In genomic region chr9:77952641-77953341, GRCh38 we compare ENCODE assay signal across 14 cellular contexts.
DNase-seq lines count a peak whose midpoint lies in the region; ATAC-seq, FAIRE-seq and TF ChIP-seq lines count a peak whose summit lies in the region.
"Had no signal": no experiment of that assay in that cellular context is flagged by ENCODE, and none has a peak within 500 bp of the region (broad histone marks: within the 10 kb centered on the region; RNA-seq: fewer than 3 reads in every experiment).

No MANE protein-coding gene starts in this region.

- H3K9me3 ChIP-seq in A549 (no peaks in the 10 kb centered on the region), lower lobe of right lung (no peaks in the 10 kb centered on the region)
- H3K9me3 ChIP-seq: testis had no signal

- H3K27me3 ChIP-seq in lower lobe of right lung (ENCODE audit: low read depth): no peaks in the 10 kb centered on the region
- H3K27me3 ChIP-seq: testis had no signal

- no peak for FAIRE-seq in A549 (lab: Jason Lieb, UNC)
- FAIRE-seq in D721Med (lab: Jason Lieb, UNC): no peak
- FAIRE-seq: small intestine, TTC549 had no signal

- DNase-seq in A549 (ENCODE audit: low read depth in 1 of 2, low spot score in 1 of 2) (no peak), LHCN-M2 (ENCODE audit: low read depth) (peak; percentile 54), cardiac fibroblast (ENCODE audit: low read depth in 2 of 2) (peak; percentile 69 to 72), lower lobe of right lung (no peak), D721Med (ENCODE audit: insufficient read length, low spot score) (no peak), NK-92 (lab: John Stamatoyannopoulos, UW; ENCODE audit: unreplicated experiment) (no peak)
- no peak for DNase-seq in NK-92 treated with Interleukin-12 subunit alpha and Interleukin-12 subunit beta, amount 100 ng/mL, for 24 hours (lab: John Stamatoyannopoulos, UW)
- DNase-seq: activated naive CD4-positive, alpha-beta T cell; hypothalamus; Kasumi-1; small intestine; testis had no signal

- no peaks in the 10 kb centered on the region for H3K36me3 ChIP-seq in lower lobe of right lung

- POLR2A ChIA-PET in A549 (lab: Yijun Ruan, JAX): no interaction called here

- no peak for TF ChIP-seq RAD21 in A549 (conservative IDR thresholded peaks at IDR 0.05 in 1 of 2, IDR thresholded peaks at IDR 0.05 in 1 of 2)

- TF ChIP-seq CTCF in A549 (IDR thresholded peaks at IDR 0.05): no peak
- no peak for TF ChIP-seq CTCF in cardiac fibroblast (IDR thresholded peaks at IDR 0.05; ENCODE audit: low read depth, low read length)
- no peak for TF ChIP-seq CTCF in lower lobe of right lung (IDR thresholded peaks at IDR 0.05)
- no peak for TF ChIP-seq CTCF in D721Med (IDR thresholded peaks at IDR 0.05; ENCODE audit: insufficient read depth, missing control alignments)

- TF ChIP-seq EP300 in A549 (IDR thresholded peaks at IDR 0.05): no peak

- H3K4me3 ChIP-seq in A549 (no peak overlapping the region), cardiac fibroblast (replicated peaks in 1 of 2; ENCODE audit: low read depth in 2 of 2, low read length in 2 of 2) (no peak overlapping the region), lower lobe of right lung (no peak overlapping the region)
- H3K4me3 ChIP-seq: testis had no signal

- ATAC-seq in A549 (peak in 1 of 2 experiments; percentile 48; a peak in 3 of 6 replicates), lower lobe of right lung (peak; percentile 38 to 55), GM21576 (IDR thresholded peaks at IDR 0.05; ENCODE audit: unreplicated experiment) (no peak)

- no peak for TF ChIP-seq POLR2A in A549 (IDR thresholded peaks at IDR 0.05; ENCODE audit: low read length)

- H3K27ac ChIP-seq in A549: 0 out of 6 replicates have a peak overlapping the region, but pooled peaks of 1 of the 2 experiments have one; percentile 34
- H3K27ac ChIP-seq in lower lobe of right lung: peak overlapping the region; percentile 13
- H3K27ac ChIP-seq: testis had no signal

- 33% methylated on average over 2 of the region's 2 CpGs for WGBS in A549 (ENCODE audit: missing lambda C conversion rate)

- intact Hi-C loops in lower lobe of right lung (cut with DNase I): no loop called here

- H3K4me2 ChIP-seq in A549: peak overlapping the region; percentile 54

- CTCF ChIA-PET in A549 (lab: Yijun Ruan, JAX): interaction anchor here (1.3 to 1.6 kb wide), 2 partner anchors 24 to 82 kb away, joined by 3 to 4 read pairs; no protein-coding TSS in a partner anchor

- H3K4me1 ChIP-seq in A549 (peaks cover 29% of the 10 kb centered on the region), lower lobe of right lung (peaks cover 96% of the 10 kb centered on the region)

TF ChIP-seq in A549, 52 proteins besides CTCF, POLR2A, EP300 and RAD21:
- TF ChIP-seq CBX8 (IDR thresholded peaks at IDR 0.05) (no peak), FOSL2 (IDR thresholded peaks at IDR 0.05) (no peak), FOSL2 (CRISPR knock-in tag; IDR thresholded peaks at IDR 0.05) (peak; percentile 25; the same call in 1 of the 2 replicates), ATOH8 (CRISPR knock-in tag; IDR thresholded peaks at IDR 0.05; ENCODE audit: low read depth) (no peak), NR3C1 (IDR thresholded peaks at IDR 0.05) (no peak), HDAC2 (IDR thresholded peaks at IDR 0.05) (no peak), NPAS2 (CRISPR knock-in tag; IDR thresholded peaks at IDR 0.05; ENCODE audit: borderline replicate concordance) (no peak)

Comparison
In these comparisons a context has a peak if more than half of its experiments do, and no peak if none do; other contexts are left out.
1. DNase-seq: peak in LHCN-M2 (single experiment) and cardiac fibroblast (2 of 2); none in A549 (0 of 2), lower lobe of right lung (single experiment), D721Med (single experiment), NK-92 (single experiment) and NK-92 treated with Interleukin-12 subunit alpha and Interleukin-12 subunit beta, amount 100 ng/mL, for 24 hours (single experiment).